Comparison of ENCODE assay signal across 31 cellular contexts in genomic region chr4:124454772-124455270, GRCh38.
"Had no signal": no experiment of that assay in that cellular context is flagged by ENCODE, and none has a peak within 500 bp of the region (broad histone marks: within the 10 kb centered on the region; RNA-seq: fewer than 3 reads in every experiment).

No MANE protein-coding gene starts in this region.

- ATAC-seq: activated naive CD4-positive, alpha-beta T cell treated with anti-CD3 and anti-CD28 coated beads, Interleukin-2, amount 50 U/mL, for 72 hours; activated T-cell treated with anti-CD3 and anti-CD28 coated beads, Interleukin-2, amount 50 U/mL, for 72 hours; gastroesophageal sphincter; heart right ventricle; T-helper 17 cell; WTC11 had no signal

- H3K27me3 ChIP-seq: breast epithelium, esophagus squamous epithelium, gastroesophageal sphincter, heart right ventricle, hepatocyte had no signal

- H3K27ac ChIP-seq: breast epithelium, coronary artery, dorsolateral prefrontal cortex, esophagus squamous epithelium, gastroesophageal sphincter, heart right ventricle, hepatocyte, VCaP had no signal

- H3K36me3 ChIP-seq: breast epithelium, esophagus squamous epithelium, gastroesophageal sphincter, heart right ventricle had no signal

- H3K4me3 ChIP-seq: breast epithelium, coronary artery, dorsolateral prefrontal cortex, esophagus squamous epithelium, gastroesophageal sphincter, heart right ventricle, hepatocyte had no signal

- DNase-seq: activated CD4-positive, alpha-beta memory T cell treated with anti-CD3 and anti-CD28 coated beads, Interleukin-2, amount 10 ng/mL, durations not matched to agents 7 days and 5 days; activated CD4-positive, alpha-beta T cell treated with anti-CD3 and anti-CD28 coated beads for 1 hour; activated CD4-positive, alpha-beta T cell treated with anti-CD3 and anti-CD28 coated beads for 4 hours; activated CD4-positive, alpha-beta T cell treated with anti-CD3 and anti-CD28 coated beads, Interleukin-2, amount 10 ng/mL, durations not matched to agents 7 days and 5 days; activated CD4-positive, alpha-beta T cell treated with anti-CD3 and anti-CD28 coated beads, Interleukin-2, amount 50 U/mL, for 4 hours; activated CD8-positive, alpha-beta memory T cell treated with anti-CD3 and anti-CD28 coated beads, Interleukin-2, amount 50 U/mL, for 48 hours; activated gamma-delta T cell; activated naive CD4-positive, alpha-beta T cell; activated naive CD4-positive, alpha-beta T cell treated with anti-CD3 and anti-CD28 coated beads, Interleukin-2, amount 10 ng/mL, durations not matched to agents 7 days and 5 days; activated naive CD8-positive, alpha-beta T cell treated with anti-CD3 and anti-CD28 coated beads, Interleukin-2, amount 10 ng/mL, durations not matched to agents 7 days and 5 days; activated T-cell treated with anti-CD3 and anti-CD28 coated beads for 4 hours; activated T-cell treated with anti-CD3 and anti-CD28 coated beads, Interleukin-2, amount 50 U/mL, for 24 hours; activated T-cell treated with anti-CD3 and anti-CD28 coated beads, Interleukin-2, amount 50 U/mL, for 72 hours; amniotic stem cell; anterior cingulate cortex; dorsolateral prefrontal cortex; effector memory CD4-positive, alpha-beta T cell; endodermal cell; esophagus squamous epithelium; foreskin melanocyte; heart right ventricle; T-helper 1 cell; T-helper 17 cell; T1000 had no signal

- H3K9me3 ChIP-seq: breast epithelium, esophagus squamous epithelium, gastroesophageal sphincter had no signal

- H3K4me1 ChIP-seq: breast epithelium, esophagus squamous epithelium, gastroesophageal sphincter had no signal
